Comparison of ENCODE assay signal across 13 cellular contexts in genomic region chr7:23018747-23019146, GRCh38. TPM values are rescaled to one million over a fixed set of nuclear protein-coding genes. Genes with fewer than 3 reads are reported as not detected.
DNase-seq lines count a peak whose midpoint lies in the region; ATAC-seq and TF ChIP-seq lines count a peak whose summit lies in the region.
"Had no signal": no experiment of that assay in that cellular context is flagged by ENCODE, and none has a peak within 500 bp of the region (broad histone marks: within the 10 kb centered on the region; RNA-seq: fewer than 3 reads in every experiment).

No MANE protein-coding gene starts in this region.

- H3K36me3 Mint-ChIP-seq in CD14-positive monocyte, result peaks cover 2 to 3% of the 10 kb centered on the region in 2 donors

- peaks cover 0 to 4% (median 2%) of the 10 kb centered on the region in 7 donors for H3K9me3 Mint-ChIP-seq in CD14-positive monocyte
- H3K9me3 Mint-ChIP-seq: CD8-positive, alpha-beta T cell had no signal

- peaks cover 53% of the 10 kb centered on the region for H3K4me1 Mint-ChIP-seq in CD14-positive monocyte

- peak; percentile 28 for ATAC-seq in esophagus mucosa
- ATAC-seq: CD8-positive, alpha-beta T cell had no signal

- no peak for TF ChIP-seq CTCF in CD14-positive monocyte (IDR thresholded peaks at IDR 0.05)

- DNase-seq in HT1080 (ENCODE audit: low read depth) (peak; percentile 65), SHP77 (lab: John Stamatoyannopoulos, UW) (peak; percentile 29 to 42), pulmonary artery endothelial cell (ENCODE audit: low read depth, low spot score) (peak; percentile 64), NCI-H82 treated with DMSO at 0.1 percent for 48 hours (lab: John Stamatoyannopoulos, UW; ENCODE audit: unreplicated experiment) (no peak), CD14-positive monocyte (ENCODE audit: low spot score) (no peak)
- no peak for DNase-seq in stimulated activated CD4-positive, alpha-beta T cell treated with anti-CD3 and anti-CD28 coated beads, Interleukin-15, amount 100 ng/mL, for 24 hours
- DNase-seq: activated naive CD4-positive, alpha-beta T cell treated with anti-CD3 and anti-CD28 coated beads, Interleukin-2, amount 10 ng/mL, durations not matched to agents 7 days and 5 days; CD8-positive, alpha-beta T cell; GM23248; NCI-H2171 treated with DMSO at 0.1 percent for 48 hours; stimulated activated naive CD4-positive, alpha-beta T cell treated with Interleukin-2 at 50 U/mL for 16 hours; WERI-Rb-1 had no signal

- H3K27ac Mint-ChIP-seq in CD14-positive monocyte, result peak overlapping the region in 2 of 7 donors; percentile 38 to 60
- H3K27ac Mint-ChIP-seq: activated naive CD4-positive, alpha-beta T cell treated with anti-CD3 and anti-CD28 coated beads, Interleukin-2, amount 10 ng/mL, durations not matched to agents 7 days and 5 days; CD8-positive, alpha-beta T cell had no signal

- intact Hi-C loops in CD14-positive monocyte (cut with micrococcal nuclease), result loop anchor here in 1 of 2 donors (10.0 kb wide), 1 partner anchor 454 kb away; no protein-coding TSS in a partner anchor

- H3K27me3 Mint-ChIP-seq in CD14-positive monocyte (ENCODE audit: low read depth in 3 of 3), result peaks cover 0 to 7% (median 5%) of the 10 kb centered on the region in 3 donors

- H3K4me3 Mint-ChIP-seq in CD14-positive monocyte, result no peak overlapping the region
- H3K4me3 Mint-ChIP-seq: activated naive CD4-positive, alpha-beta T cell treated with anti-CD3 and anti-CD28 coated beads, Interleukin-2, amount 10 ng/mL, durations not matched to agents 7 days and 5 days; CD8-positive, alpha-beta T cell had no signal

RNA-seq across cellular contexts. Expression of gene HYCC1, which starts 4.8 kb away (rescaled TPM):
- 24.7 and 41.1 TPM in 2 replicates for total RNA-seq in HT1080 (2014; rRNA removed; shearing (Covaris generic))
- polyA plus RNA-seq in HT1080 (2015; cell fraction: cytosol; rRNA removed), result 24.6 and 30.6 TPM in 2 replicates
- 24.5 and 32.8 TPM in 2 replicates for polyA plus RNA-seq in HT1080 (2015; cell fraction: nucleus; rRNA removed)
- total RNA-seq in esophagus mucosa (44.2 TPM), pulmonary artery endothelial cell (58.8 and 106 TPM in 2 replicates)
- 10 to 100 TPM; 12.1 to 12.7 TPM for polyA plus RNA-seq in CD14-positive monocyte

Comparison
In these comparisons a context has a peak if more than half of its experiments do, and no peak if none do; other contexts are left out.
1. DNase-seq: peak in HT1080 (single experiment), SHP77 (2 of 2) and pulmonary artery endothelial cell (single experiment); none in NCI-H82 treated with DMSO at 0.1 percent for 48 hours (single experiment), CD14-positive monocyte (single experiment) and stimulated activated CD4-positive, alpha-beta T cell treated with anti-CD3 and anti-CD28 coated beads, Interleukin-15, amount 100 ng/mL, for 24 hours (single experiment).